8 cellular contexts compared by ENCODE assay signal in the genomic region with DNA sequence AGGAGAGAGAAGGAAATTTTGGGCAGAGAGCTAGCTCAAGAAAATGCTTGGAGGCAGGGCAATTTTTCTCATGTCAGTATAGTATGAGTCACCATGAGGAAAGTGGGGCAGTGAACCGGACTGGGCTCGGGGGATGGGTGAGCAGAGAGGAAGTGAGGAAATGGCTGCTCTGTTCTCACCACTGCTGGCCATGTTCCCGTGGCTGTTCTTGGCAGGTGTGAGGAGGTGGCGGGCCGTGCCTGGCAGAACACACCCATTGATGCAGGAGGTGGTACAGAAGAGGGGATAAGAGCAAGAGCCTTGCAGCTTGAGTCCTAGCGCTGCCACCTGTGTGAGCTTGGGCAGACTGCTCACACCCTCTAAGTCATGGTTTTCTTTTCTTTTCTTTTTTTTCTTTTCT.
DNase-seq lines count a peak whose midpoint lies in the region; ATAC-seq and TF ChIP-seq lines count a peak whose summit lies in the region.

No MANE protein-coding gene starts in this region.

- H3K36me3 ChIP-seq in MG63 (no peaks in the 10 kb centered on the region), WERI-Rb-1 (no peaks in the 10 kb centered on the region)

- in situ Hi-C loops in astrocyte of the spinal cord (cut with HindIII; ENCODE audit: low sequenced_read_pairs) = no loop called here

- TF ChIP-seq CTCF in astrocyte of the spinal cord (IDR thresholded peaks at IDR 0.05; ENCODE audit: low read depth, low read length) (no peak), WERI-Rb-1 (IDR thresholded peaks at IDR 0.05; ENCODE audit: low read depth, low read length) (no peak), GM20000 (IDR thresholded peaks at IDR 0.05; ENCODE audit: extremely low read depth, missing control alignments) (no peak)

- peak; percentile 79 for ATAC-seq in GM19351 (IDR thresholded peaks at IDR 0.05; ENCODE audit: unreplicated experiment)
- ATAC-seq in GM21360 (IDR thresholded peaks at IDR 0.05; ENCODE audit: unreplicated experiment) = no peak

- H3K27me3 ChIP-seq in MG63 (no peaks in the 10 kb centered on the region), WERI-Rb-1 (ENCODE audit: insufficient read depth, low read depth, severe bottlenecking) (no peaks in the 10 kb centered on the region)

- DNase-seq in Ammon's horn (ENCODE audit: low spot score) = peak; percentile 47
- peak; percentile 93 for DNase-seq in MG63
- DNase-seq in astrocyte of the spinal cord (ENCODE audit: low read depth, low spot score) = peak; percentile 76
- peak; percentile 85 for DNase-seq in kidney tubule cell (ENCODE audit: low spot score)
- no peak for DNase-seq in WERI-Rb-1
- DNase-seq in GM20000 (ENCODE audit: low spot score) = no peak

- no peak overlapping the region for H3K27ac ChIP-seq in WERI-Rb-1

- H3K4me3 ChIP-seq in MG63 = no peak overlapping the region
- no peak overlapping the region for H3K4me3 ChIP-seq in astrocyte of the spinal cord (ENCODE audit: low read depth, low read length)
- no peak overlapping the region for H3K4me3 ChIP-seq in WERI-Rb-1 (ENCODE audit: low read depth, low read length)

- H3K9me3 ChIP-seq in MG63 (no peaks in the 10 kb centered on the region), WERI-Rb-1 (ENCODE audit: severe bottlenecking) (no peaks in the 10 kb centered on the region)

Comparison
In these comparisons a context has a peak if more than half of its experiments do, and no peak if none do; other contexts are left out.
1. DNase-seq: peak in Ammon's horn (single experiment), MG63 (single experiment), astrocyte of the spinal cord (single experiment) and kidney tubule cell (single experiment); none in WERI-Rb-1 (single experiment) and GM20000 (single experiment).